ENCODE assay signal across 8 cellular contexts in the genomic region with DNA sequence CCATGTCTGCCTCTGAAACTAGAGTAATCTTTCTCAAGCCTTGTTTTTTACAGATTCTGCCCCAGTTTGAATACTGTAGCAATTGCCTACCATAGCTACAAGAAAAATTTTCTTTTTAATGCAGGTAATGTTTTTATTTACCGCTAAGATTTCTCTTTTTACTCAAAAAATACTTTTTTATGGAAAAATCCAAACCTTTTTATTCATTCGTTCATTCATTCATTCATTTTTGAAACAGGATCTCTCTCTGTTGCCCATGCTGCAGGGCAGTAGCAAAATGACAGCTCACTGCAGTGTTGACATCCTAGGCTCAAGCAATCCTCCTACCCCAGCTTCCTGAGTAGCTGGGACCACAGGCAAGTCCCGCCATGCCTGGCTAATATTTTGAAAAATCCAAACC. TPM values are rescaled to one million over a fixed set of nuclear protein-coding genes. Genes with fewer than 3 reads are reported as not detected.
DNase-seq lines count a peak whose midpoint lies in the region; ATAC-seq and TF ChIP-seq lines count a peak whose summit lies in the region.

No MANE protein-coding gene starts in this region.

- H3K27ac ChIP-seq in PC-9: no peak overlapping the region
- no peak overlapping the region for H3K27ac ChIP-seq in psoas muscle
- H3K27ac ChIP-seq in testis: no peak overlapping the region

- H3K27me3 Mint-ChIP-seq in glutamatergic neuron (ENCODE audit: unreplicated experiment): peaks cover 21% of the 10 kb centered on the region
- H3K27me3 Mint-ChIP-seq in endothelial cell (ENCODE audit: unreplicated experiment): peaks cover 18% of the 10 kb centered on the region

- CTCF ChIA-PET in PC-9 (lab: Charles Lee): interaction anchor here (1.2 to 2.0 kb wide), 3 partner anchors 19 to 212 kb away, joined by 4 to 10 read pairs (median 5); no protein-coding TSS in a partner anchor

- no peaks in the 10 kb centered on the region for H3K9me2 ChIP-seq in PC-9 (ENCODE audit: insufficient read depth)

- H3K4me1 Mint-ChIP-seq in glutamatergic neuron (ENCODE audit: low read depth, unreplicated experiment) (peaks cover 2% of the 10 kb centered on the region), endothelial cell (ENCODE audit: unreplicated experiment) (peaks cover 10% of the 10 kb centered on the region)

- DNase-seq in H7 (no peak), PC-9 (no peak), glutamatergic neuron (no peak), psoas muscle (no peak), testis (no peak), activated gamma-delta T cell treated with Interleukin-2 at 50 U/mL for 16 hours (no peak), endothelial cell (ENCODE audit: low spot score) (no peak), NCI-H187 (lab: John Stamatoyannopoulos, UW) (no peak)

- no peak for TF ChIP-seq POLR2A in testis (IDR thresholded peaks at IDR 0.05)

- no peaks in the 10 kb centered on the region for H4K20me1 ChIP-seq in PC-9 (ENCODE audit: insufficient read depth)

- peaks cover 15% of the 10 kb centered on the region for H3K4me1 ChIP-seq in PC-9 (replicated peaks; ENCODE audit: insufficient read depth)
- H3K4me1 ChIP-seq in psoas muscle: peaks cover 12% of the 10 kb centered on the region
- peaks cover 34% of the 10 kb centered on the region for H3K4me1 ChIP-seq in testis

- H3K4me3 Mint-ChIP-seq in glutamatergic neuron (ENCODE audit: unreplicated experiment): peak overlapping the region; percentile 72
- H3K4me3 Mint-ChIP-seq in endothelial cell (ENCODE audit: unreplicated experiment): no peak overlapping the region

- 87 to 92% (median 90%) methylated on average over 3 of the region's 3 CpGs for WGBS in psoas muscle, 3 donors
- 67 to 71% methylated on average over 3 of the region's 3 CpGs for WGBS in testis, 2 donors

- H3K36me3 ChIP-seq in H7 (replicated peaks; ENCODE audit: control insufficient read depth, insufficient read depth, low read length) (no peaks in the 10 kb centered on the region), PC-9 (ENCODE audit: low read depth) (no peaks in the 10 kb centered on the region), psoas muscle (ENCODE audit: insufficient read depth in 1 of 2, low read depth in 1 of 2) (no peaks in the 10 kb centered on the region), testis (ENCODE audit: low read depth, missing control alignments) (no peaks in the 10 kb centered on the region)

- no peak overlapping the region for H3K27ac Mint-ChIP-seq in glutamatergic neuron (ENCODE audit: unreplicated experiment)
- no peak overlapping the region for H3K27ac Mint-ChIP-seq in endothelial cell (ENCODE audit: unreplicated experiment)

- peak overlapping the region; percentile 89 for H3K4me2 ChIP-seq in PC-9

- TF ChIP-seq CTCF in PC-9 (conservative IDR thresholded peaks at IDR 0.05) (no peak), glutamatergic neuron (IDR thresholded peaks at IDR 0.05; ENCODE audit: partially characterized antibody, unreplicated experiment) (no peak), psoas muscle (IDR thresholded peaks at IDR 0.05) (no peak), testis (IDR thresholded peaks at IDR 0.05) (no peak), endothelial cell (IDR thresholded peaks at IDR 0.05; ENCODE audit: unreplicated experiment) (no peak)

- intact Hi-C loops in PC-9 (cut with micrococcal nuclease; ENCODE audit: unreplicated experiment) (loop anchor here (5.0 to 10.0 kb wide), 2 partner anchors 212 to 240 kb away; no protein-coding TSS in a partner anchor), psoas muscle (cut with DNase I) (loop anchor here in 1 of 2 donors (10.0 kb wide), 1 partner anchor 200 kb away; a partner anchor contains a TSS), testis (cut with DNase I; ENCODE audit: low total_unique reads) (no loop called here)

- H3K9me3 ChIP-seq in PC-9 (ENCODE audit: insufficient read depth, low read depth) (no peaks in the 10 kb centered on the region), psoas muscle (no peaks in the 10 kb centered on the region), testis (no peaks in the 10 kb centered on the region)

- H3K27me3 ChIP-seq in H7 (ENCODE audit: control insufficient read depth, insufficient read depth, low read length) (peaks cover 17% of the 10 kb centered on the region), PC-9 (ENCODE audit: insufficient read depth, low read depth) (no peaks in the 10 kb centered on the region), psoas muscle (ENCODE audit: insufficient read depth in 3 of 3, low read length in 2 of 3) (no peaks in the 10 kb centered on the region), testis (no peaks in the 10 kb centered on the region)

- H3K36me3 Mint-ChIP-seq in glutamatergic neuron (ENCODE audit: unreplicated experiment) (peaks cover 4% of the 10 kb centered on the region), endothelial cell (ENCODE audit: low read depth, unreplicated experiment) (peaks cover 3% of the 10 kb centered on the region)

- H3F3A ChIP-seq in PC-9 (ENCODE audit: insufficient read depth, low read depth): peaks cover 22% of the 10 kb centered on the region

- POLR2A ChIA-PET in PC-9 (lab: Charles Lee; ENCODE audit: unreplicated experiment): no interaction called here

- no peak for ATAC-seq in psoas muscle

- peak overlapping the region; percentile 81 for H2AFZ ChIP-seq in PC-9

- H3K9me3 Mint-ChIP-seq in glutamatergic neuron (ENCODE audit: unreplicated experiment) (peaks cover 6% of the 10 kb centered on the region), endothelial cell (ENCODE audit: unreplicated experiment) (no peaks in the 10 kb centered on the region)

- BruUV-seq in PC-9 (replicated peaks; lab: Mats Ljungman, UMichigan): no TSS peak

- no peaks in the 10 kb centered on the region for H3K79me2 ChIP-seq in PC-9 (ENCODE audit: low read depth)

- peak overlapping the region; percentile 55 for H3K4me3 ChIP-seq in H7 (ENCODE audit: insufficient read depth, low read depth, low read length)
- H3K4me3 ChIP-seq in PC-9: peak overlapping the region; percentile 54; the same call in 1 of the 2 replicates
- H3K4me3 ChIP-seq in psoas muscle: peak overlapping the region; percentile 80
- H3K4me3 ChIP-seq in testis: peak overlapping the region in 1 of 2 donors; percentile 9

RNA-seq across cellular contexts. Expression of a gene that starts 2.7 kb away (rescaled TPM):
- total RNA-seq in H7 (2014; rRNA removed; shearing (Covaris generic)): 50.0 and 59.0 TPM in 2 replicates
- 29.7 and 36.3 TPM in 2 replicates for total RNA-seq in PC-9 (2021)
- 4.1 TPM for total RNA-seq in glutamatergic neuron (ENCODE audit: unreplicated experiment)
- 10 to 100 TPM in 3 of 4 donors, 1 to 10 TPM in 1; 9.7 to 29.2 (median 15.0) TPM for total RNA-seq in psoas muscle
- polyA plus RNA-seq in psoas muscle: 10 to 100 TPM in 2 of 3 donors, 1 to 10 TPM in 1; 8.6 to 12.9 (median 11.5) TPM
- total RNA-seq in testis: 10 to 100 TPM; 49.1 to 58.5 TPM
- 39.2 TPM for polyA plus RNA-seq in testis (ENCODE audit: insufficient read depth, low read depth, low replicate concordance)
- 0.36 TPM for total RNA-seq in endothelial cell (ENCODE audit: unreplicated experiment)

RNA-seq across cellular contexts. Expression of a gene that starts 59.3 kb away (rescaled TPM):
- total RNA-seq in H7 (2014; rRNA removed; shearing (Covaris generic)): 70.0 and 108 TPM in 2 replicates
- 81.9 and 88.0 TPM in 2 replicates for total RNA-seq in PC-9 (2021)
- 54.3 TPM for total RNA-seq in glutamatergic neuron (ENCODE audit: unreplicated experiment)
- 100 to 1,000 TPM in 1 of 4 donors, 10 to 100 TPM in 3; 59.2 to 104 (median 70.8) TPM for total RNA-seq in psoas muscle
- 100 to 1,000 TPM; 108 to 181 (median 127) TPM for polyA plus RNA-seq in psoas muscle
- total RNA-seq in testis: 10 to 100 TPM; 43.2 to 45.0 TPM
- 96.2 TPM for polyA plus RNA-seq in testis (ENCODE audit: insufficient read depth, low read depth, low replicate concordance)
- total RNA-seq in endothelial cell (ENCODE audit: unreplicated experiment): 54.4 TPM

RNA-seq across cellular contexts. Expression of a gene that starts 59.3 kb away (rescaled TPM):
- 19.1 and 22.8 TPM in 2 replicates for total RNA-seq in H7 (2014; rRNA removed; shearing (Covaris generic))
- 27.0 and 27.6 TPM in 2 replicates for total RNA-seq in PC-9 (2021)
- 30.8 TPM for total RNA-seq in glutamatergic neuron (ENCODE audit: unreplicated experiment)
- 10 to 100 TPM; 12.1 to 18.4 (median 13.0) TPM for total RNA-seq in psoas muscle
- polyA plus RNA-seq in psoas muscle: 10 to 100 TPM; 12.4 to 19.0 (median 17.7) TPM
- total RNA-seq in testis: 10 to 100 TPM; 42.6 to 47.1 TPM
- polyA plus RNA-seq in testis (ENCODE audit: insufficient read depth, low read depth, low replicate concordance): 68.9 TPM
- 14.1 TPM for total RNA-seq in endothelial cell (ENCODE audit: unreplicated experiment)
